In genomic region chr9:97411440-97411788, GRCh38 we compare ENCODE assay signal across 8 cellular contexts. TPM values are rescaled to one million over a fixed set of nuclear protein-coding genes. Genes with fewer than 3 reads are reported as not detected.
DNase-seq lines count a peak whose midpoint lies in the region; ATAC-seq and TF ChIP-seq lines count a peak whose summit lies in the region.

No MANE protein-coding gene starts in this region.

- no peak overlapping the region for H3K9ac ChIP-seq in PC-3 (ENCODE audit: low read length)

- no peak overlapping the region for H3K27ac ChIP-seq in PC-3 (ENCODE audit: low read length)

- TF ChIP-seq CTCF in PC-3 (conservative IDR thresholded peaks at IDR 0.05; ENCODE audit: low read depth, low read length), result no peak
- TF ChIP-seq CTCF in fibroblast of villous mesenchyme (IDR thresholded peaks at IDR 0.05; ENCODE audit: insufficient read depth, low read depth, low read length), result no peak

- ATAC-seq in GM21447 (IDR thresholded peaks at IDR 0.05; ENCODE audit: unreplicated experiment) (peak; percentile 6), PC-3 (peak; percentile 4; the same call in 1 of the 2 replicates)
- ATAC-seq in stimulated activated effector memory CD8-positive, alpha-beta T cell treated with anti-CD3 and anti-CD28 coated beads, Interleukin-12 subunit alpha, Interleukin-12 subunit beta, amount 100 ng/mL, for 72 hours, result no peak

- H3F3A ChIP-seq in PC-3 (ENCODE audit: low read length, unreplicated experiment), result no peaks in the 10 kb centered on the region

- no peaks in the 10 kb centered on the region for H3K79me2 ChIP-seq in PC-3 (ENCODE audit: low read length)

- no peaks in the 10 kb centered on the region for H3K9me3 ChIP-seq in PC-3 (ENCODE audit: low read length)

- H3K27ac Mint-ChIP-seq in stimulated activated effector memory CD8-positive, alpha-beta T cell treated with anti-CD3 and anti-CD28 coated beads, Interleukin-12 subunit alpha, Interleukin-12 subunit beta, amount 100 ng/mL, for 72 hours, result peak overlapping the region; percentile 30

- H3K27me3 ChIP-seq in PC-3 (ENCODE audit: low read length), result no peaks in the 10 kb centered on the region

- BruUV-seq in PC-3 (replicated peaks; lab: Mats Ljungman, UMichigan), result no TSS peak

- H4K20me1 ChIP-seq in PC-3 (ENCODE audit: low read length), result no peaks in the 10 kb centered on the region

- POLR2A ChIA-PET in PC-3 (lab: Charles Lee; ENCODE audit: unreplicated experiment) (no interaction called here), HEK293T (lab: Yijun Ruan, JAX) (interaction anchor here (1.2 kb wide), 1 partner anchor 222 kb away, joined by 5 read pairs; the partner anchor contains the start of genes NCBP1 and TSTD2)

- peak overlapping the region; percentile 76 for H3K4me3 ChIP-seq in PC-3 (ENCODE audit: low read length)
- H3K4me3 ChIP-seq in fibroblast of villous mesenchyme (ENCODE audit: low read depth, low read length), result peak overlapping the region; percentile 54

- H3K4me1 ChIP-seq in PC-3 (ENCODE audit: insufficient read depth, low read length), result no peaks in the 10 kb centered on the region; the same call in 1 of the 2 replicates

- H3K4me3 Mint-ChIP-seq in stimulated activated effector memory CD8-positive, alpha-beta T cell treated with anti-CD3 and anti-CD28 coated beads, Interleukin-12 subunit alpha, Interleukin-12 subunit beta, amount 100 ng/mL, for 72 hours, result peak overlapping the region; percentile 79

- H3K9me3 Mint-ChIP-seq in stimulated activated effector memory CD8-positive, alpha-beta T cell treated with anti-CD3 and anti-CD28 coated beads, Interleukin-12 subunit alpha, Interleukin-12 subunit beta, amount 100 ng/mL, for 72 hours, result no peaks in the 10 kb centered on the region

- H2AFZ ChIP-seq in PC-3 (ENCODE audit: low read length), result peak overlapping the region; percentile 87

- no peaks in the 10 kb centered on the region for H3K9me2 ChIP-seq in PC-3 (replicated peaks; ENCODE audit: low read length)

- peak overlapping the region; percentile 85 for H3K4me2 ChIP-seq in PC-3 (ENCODE audit: low read length)

- H3K4me1 Mint-ChIP-seq in stimulated activated effector memory CD8-positive, alpha-beta T cell treated with anti-CD3 and anti-CD28 coated beads, Interleukin-12 subunit alpha, Interleukin-12 subunit beta, amount 100 ng/mL, for 72 hours, result peaks cover 20% of the 10 kb centered on the region

- no peak for DNase-seq in PC-3
- DNase-seq in fibroblast of villous mesenchyme (ENCODE audit: low read depth), result no peak
- no peak for DNase-seq in stimulated activated effector memory CD8-positive, alpha-beta T cell treated with anti-CD3 and anti-CD28 coated beads, Interleukin-12 subunit alpha, Interleukin-12 subunit beta, amount 100 ng/mL, for 72 hours (ENCODE audit: low spot score in 2 of 2)
- DNase-seq in activated gamma-delta T cell (lab: John Stamatoyannopoulos, UW), result no peak
- no peak for DNase-seq in anterior cingulate cortex (lab: John Stamatoyannopoulos, UW)
- DNase-seq in NCI-H1694 (lab: John Stamatoyannopoulos, UW), result no peak
- DNase-seq in HEK293T (ENCODE audit: extremely low spot score), result no peak

- intact Hi-C loops in PC-3 (cut with micrococcal nuclease), result loop anchor here (5.0 kb wide), 2 partner anchors 186 to 206 kb away; no protein-coding TSS in a partner anchor

- no peaks in the 10 kb centered on the region for H3K36me3 ChIP-seq in PC-3 (ENCODE audit: low read depth, low read length)

- CTCF ChIA-PET in PC-3 (lab: Charles Lee) (no interaction called here), HEK293T (lab: Yijun Ruan, JAX) (interaction anchor here (1.0 kb wide), 1 partner anchor 187 kb away, joined by 4 read pairs; no protein-coding TSS in a partner anchor)

- peaks cover 8% of the 10 kb centered on the region for H3K36me3 Mint-ChIP-seq in stimulated activated effector memory CD8-positive, alpha-beta T cell treated with anti-CD3 and anti-CD28 coated beads, Interleukin-12 subunit alpha, Interleukin-12 subunit beta, amount 100 ng/mL, for 72 hours

TF ChIP-seq in HEK293T, 16 proteins besides CTCF, POLR2A, EP300 and RAD21:
- no peak for TF ChIP-seq ARNT (IDR thresholded peaks at IDR 0.05)
- no peak for TF ChIP-seq LEF1 (IDR thresholded peaks at IDR 0.05; ENCODE audit: borderline replicate concordance)
- TF ChIP-seq L3MBTL2 (conservative IDR thresholded peaks at IDR 0.05), result no peak
- no peak for TF ChIP-seq SP1 (IDR thresholded peaks at IDR 0.05)
- TF ChIP-seq ZNF384 (IDR thresholded peaks at IDR 0.05), result no peak
- no peak for TF ChIP-seq CTBP1 (IDR thresholded peaks at IDR 0.05; ENCODE audit: borderline replicate concordance)
- TF ChIP-seq TARDBP (IDR thresholded peaks at IDR 0.05), result no peak
- no peak for TF ChIP-seq PKNOX1 (IDR thresholded peaks at IDR 0.05)

RNA-seq across cellular contexts. Expression of gene TDRD7, which starts 0.5 kb away (rescaled TPM):
- total RNA-seq in PC-3 (2014; rRNA removed) (4.2 and 4.3 TPM in 2 replicates), fibroblast of villous mesenchyme (9.0 and 11.7 TPM in 2 replicates)
